ENCODE assay signal across 8 cellular contexts in genomic region chr15:89912674-89913396, GRCh38. TPM values are rescaled to one million over a fixed set of nuclear protein-coding genes. Genes with fewer than 3 reads are reported as not detected.
A peak's percentile ranks its signal among the peaks of the same experiment; 100 is the strongest.
DNase-seq lines count a peak whose midpoint lies in the region; ATAC-seq, FAIRE-seq and TF ChIP-seq lines count a peak whose summit lies in the region.

Gene ARPIN (minus strand): TSS chr15:89912952. CDS start chr15:89912835, 117 bp downstream.

- H3K27ac Mint-ChIP-seq in natural killer cell treated with Interleukin-12 subunit alpha and Interleukin-12 subunit beta and Interleukin-15 and Interleukin-18, amount 100 ng/mL, for 72 hours, result no peak within 1 kb of the TSS

- FAIRE-seq in frontal cortex (lab: Jason Lieb, UNC), result no peak

- no peak for DNase-seq in AG04450 (ENCODE audit: low read depth, low spot score)
- no peak for DNase-seq in HFF-Myc (ENCODE audit: extremely low read depth, low read depth)
- DNase-seq in activated T-cell treated with anti-CD3 and anti-CD28 coated beads, Interleukin-2, amount 50 U/mL, for 4 hours, result no peak
- peak; percentile 51 to 61 for DNase-seq in frontal cortex (ENCODE audit: low spot score in 2 of 2)
- DNase-seq in natural killer cell treated with Interleukin-12 subunit alpha and Interleukin-12 subunit beta and Interleukin-15 and Interleukin-18, amount 100 ng/mL, for 72 hours (ENCODE audit: low spot score), result no peak
- no peak for DNase-seq in NCI-H2196 (lab: John Stamatoyannopoulos, UW; ENCODE audit: unreplicated experiment)

- no peaks in the 10 kb centered on the region for H3K36me3 Mint-ChIP-seq in activated T-cell treated with anti-CD3 and anti-CD28 coated beads, Interleukin-2, amount 50 U/mL, for 4 hours (ENCODE audit: insufficient read depth)
- no peaks in the 10 kb centered on the region for H3K36me3 Mint-ChIP-seq in natural killer cell treated with Interleukin-12 subunit alpha and Interleukin-12 subunit beta and Interleukin-15 and Interleukin-18, amount 100 ng/mL, for 72 hours

- POLR2A ChIA-PET in AG04450 (lab: Yijun Ruan, JAX), result interaction anchor here (0.7 to 1.7 kb wide), 2 partner anchors 15 to 19 kb away, joined by 3 to 6 read pairs; partner anchors contain the start of gene AP3S2

- no peaks in the 10 kb centered on the region for H3K4me1 Mint-ChIP-seq in activated T-cell treated with anti-CD3 and anti-CD28 coated beads, Interleukin-2, amount 50 U/mL, for 4 hours (ENCODE audit: low read depth)
- H3K4me1 Mint-ChIP-seq in natural killer cell treated with Interleukin-12 subunit alpha and Interleukin-12 subunit beta and Interleukin-15 and Interleukin-18, amount 100 ng/mL, for 72 hours (ENCODE audit: low read depth in 2 of 2), result no peaks in the 10 kb centered on the region

- H3K27ac ChIP-seq in AG04450 (ENCODE audit: low read depth, low read length), result peak within 1 kb of the TSS; percentile 31

- H3K9me3 Mint-ChIP-seq in activated T-cell treated with anti-CD3 and anti-CD28 coated beads, Interleukin-2, amount 50 U/mL, for 4 hours, result no peaks in the 10 kb centered on the region
- H3K9me3 Mint-ChIP-seq in natural killer cell treated with Interleukin-12 subunit alpha and Interleukin-12 subunit beta and Interleukin-15 and Interleukin-18, amount 100 ng/mL, for 72 hours, result no peaks in the 10 kb centered on the region

- TF ChIP-seq CTCF in AG04450 (IDR thresholded peaks at IDR 0.05; ENCODE audit: low read depth, low read length), result no peak
- no peak for TF ChIP-seq CTCF in HFF-Myc (IDR thresholded peaks at IDR 0.05; ENCODE audit: low read depth, low read length, missing control alignments)

- CTCF ChIA-PET in AG04450 (lab: Charles Lee), result interaction anchor here (1.4 kb wide), 2 partner anchors 153 to 158 kb away, joined by 4 read pairs; no protein-coding TSS in a partner anchor

- peak; percentile 67 to 70 for ATAC-seq in activated T-cell treated with anti-CD3 and anti-CD28 coated beads, Interleukin-2, amount 50 U/mL, for 4 hours
- ATAC-seq in natural killer cell treated with Interleukin-12 subunit alpha and Interleukin-12 subunit beta and Interleukin-15 and Interleukin-18, amount 100 ng/mL, for 72 hours, result peak; percentile 44 to 69
- ATAC-seq in GM18519 (IDR thresholded peaks at IDR 0.05; ENCODE audit: low FRiP score, unreplicated experiment) (no peak), HG03159 (IDR thresholded peaks at IDR 0.05; ENCODE audit: unreplicated experiment) (no peak)

- peak within 1 kb of the TSS; percentile 24 for H3K4me3 Mint-ChIP-seq in activated T-cell treated with anti-CD3 and anti-CD28 coated beads, Interleukin-2, amount 50 U/mL, for 4 hours
- no peak within 1 kb of the TSS for H3K4me3 Mint-ChIP-seq in natural killer cell treated with Interleukin-12 subunit alpha and Interleukin-12 subunit beta and Interleukin-15 and Interleukin-18, amount 100 ng/mL, for 72 hours

- no peaks in the 10 kb centered on the region for H3K27me3 ChIP-seq in AG04450 (ENCODE audit: control insufficient read depth, insufficient read depth, low read length)

- peak within 1 kb of the TSS; percentile 71 for H3K4me3 ChIP-seq in AG04450 (ENCODE audit: low read depth, low read length)
- H3K4me3 ChIP-seq in HFF-Myc (replicated peaks; ENCODE audit: low read depth, low read length), result peak within 1 kb of the TSS; percentile 58

- H3K9me3 ChIP-seq in AG04450 (ENCODE audit: control insufficient read depth, insufficient read depth, low read length), result no peaks in the 10 kb centered on the region

- H3K27me3 Mint-ChIP-seq in activated T-cell treated with anti-CD3 and anti-CD28 coated beads, Interleukin-2, amount 50 U/mL, for 4 hours (ENCODE audit: low read depth), result peaks cover 23% of the 10 kb centered on the region
- H3K27me3 Mint-ChIP-seq in natural killer cell treated with Interleukin-12 subunit alpha and Interleukin-12 subunit beta and Interleukin-15 and Interleukin-18, amount 100 ng/mL, for 72 hours, result peaks cover 6 to 19% of the 10 kb centered on the region in 2 donors

RNA-seq across cellular contexts. Expression of gene ARPIN, which starts in this region (rescaled TPM):
- polyA plus RNA-seq in AG04450 (2011; rRNA removed), result 11.1 and 11.8 TPM in 2 replicates
- 8.9 and 10.8 TPM in 2 replicates for polyA minus RNA-seq in AG04450 (2011; rRNA and poly(A)+ RNA removed)
- total RNA-seq in activated T-cell treated with anti-CD3 and anti-CD28 coated beads, Interleukin-2, amount 50 U/mL, for 4 hours, result under 1 TPM in 2 of 3 donors, not detected in 1; 0.05 to 0.13 TPM
- 13.5 TPM for total RNA-seq in frontal cortex
- total RNA-seq in natural killer cell treated with Interleukin-12 subunit alpha and Interleukin-12 subunit beta and Interleukin-15 and Interleukin-18, amount 100 ng/mL, for 72 hours, result not detected

Comparison
In these comparisons a context has a peak if more than half of its experiments do, and no peak if none do; other contexts are left out.
1. RNA of gene ARPIN (total RNA-seq): 13.5 TPM in frontal cortex (single experiment); 0.05 to 0.13 TPM in activated T-cell treated with anti-CD3 and anti-CD28 coated beads, Interleukin-2, amount 50 U/mL, for 4 hours and not detected in natural killer cell treated with Interleukin-12 subunit alpha and Interleukin-12 subunit beta and Interleukin-15 and Interleukin-18, amount 100 ng/mL, for 72 hours; every median in the first group is over 10 times any median in the second.
2. Peak in ATAC-seq in activated T-cell treated with anti-CD3 and anti-CD28 coated beads, Interleukin-2, amount 50 U/mL, for 4 hours; RNA of the gene not detected or under 1 TPM.
3. Peak in ATAC-seq in natural killer cell treated with Interleukin-12 subunit alpha and Interleukin-12 subunit beta and Interleukin-15 and Interleukin-18, amount 100 ng/mL, for 72 hours; RNA of the gene not detected or under 1 TPM.
4. DNase-seq: peak in frontal cortex (2 of 2); none in AG04450 (single experiment), HFF-Myc (single experiment), activated T-cell treated with anti-CD3 and anti-CD28 coated beads, Interleukin-2, amount 50 U/mL, for 4 hours (single experiment), natural killer cell treated with Interleukin-12 subunit alpha and Interleukin-12 subunit beta and Interleukin-15 and Interleukin-18, amount 100 ng/mL, for 72 hours (single experiment) and NCI-H2196 (single experiment).